In the genomic region with DNA sequence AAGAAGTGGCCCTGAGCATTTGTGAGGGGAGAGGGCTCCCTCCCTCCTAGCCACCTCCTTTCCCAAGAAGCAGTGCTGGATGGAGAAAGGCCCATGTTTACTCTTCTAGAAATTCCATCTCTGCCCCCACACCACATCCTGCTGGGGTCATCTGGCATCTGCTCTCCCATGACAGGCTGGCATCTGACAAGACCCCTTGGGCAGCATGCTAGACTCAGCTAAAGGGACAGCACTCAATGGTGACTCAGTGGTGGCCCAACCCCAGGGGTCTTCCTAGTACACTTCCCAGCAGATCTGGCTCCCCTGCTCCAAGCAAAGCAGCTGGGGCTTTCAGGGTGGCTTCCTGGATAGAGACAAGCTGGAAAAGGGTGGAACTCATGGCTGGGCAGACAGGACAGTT, we compare ENCODE assay signal across 17 cellular contexts. TPM values are rescaled to one million over a fixed set of nuclear protein-coding genes. Genes with fewer than 3 reads are reported as not detected.
DNase-seq lines count a peak whose midpoint lies in the region; ATAC-seq, FAIRE-seq and TF ChIP-seq lines count a peak whose summit lies in the region.
"Had no signal": no experiment of that assay in that cellular context is flagged by ENCODE, and none has a peak within 500 bp of the region (broad histone marks: within the 10 kb centered on the region; RNA-seq: fewer than 3 reads in every experiment).

No MANE protein-coding gene starts in this region.

- CTCF ChIA-PET in A549 (lab: Yijun Ruan, JAX), result interaction anchor here (1.2 to 5.5 kb wide), 5 partner anchors 9 to 183 kb away, joined by 3 to 30 read pairs (median 4); no protein-coding TSS in a partner anchor

- DNase-seq in A549 (ENCODE audit: low read depth in 1 of 2, low spot score in 1 of 2) (no peak), HT1080 (ENCODE audit: low read depth) (peak; percentile 40), choroid plexus epithelial cell (ENCODE audit: low read depth) (peak; percentile 25), progenitor cell of endocrine pancreas (ENCODE audit: low spot score, unreplicated experiment) (no peak), glutamatergic neuron (no peak), HPDE6-E6E7 (ENCODE audit: extremely low spot score) (no peak), mesenteric fat pad (ENCODE audit: low spot score) (no peak)
- DNase-seq: 8988T; ACHN; CD4-positive, CD25-positive, alpha-beta regulatory T cell; DMS53; GM23248 had no signal

- H3K4me1 ChIP-seq in A549, result no peaks in the 10 kb centered on the region
- H3K4me1 ChIP-seq: BLaER1 treated with 17β-estradiol and CSF1 and Interleukin-3, amounts not matched to agents 10 nM and 100 nM had no signal

- TF ChIP-seq POLR2A in A549 (IDR thresholded peaks at IDR 0.05; ENCODE audit: low read length), result no peak

- no peak for TF ChIP-seq EP300 in A549 (IDR thresholded peaks at IDR 0.05)

- TF ChIP-seq RAD21 in A549 (conservative IDR thresholded peaks at IDR 0.05 in 1 of 2, IDR thresholded peaks at IDR 0.05 in 1 of 2), result no peak

- no peaks in the 10 kb centered on the region for H3K27me3 Mint-ChIP-seq in progenitor cell of endocrine pancreas
- H3K27me3 Mint-ChIP-seq in glutamatergic neuron (ENCODE audit: unreplicated experiment), result peaks cover 6% of the 10 kb centered on the region
- H3K27me3 Mint-ChIP-seq: CD4-positive, CD25-positive, alpha-beta regulatory T cell had no signal

- H3K9me3 ChIP-seq in A549, result no peaks in the 10 kb centered on the region
- H3K9me3 ChIP-seq: BLaER1 treated with 17β-estradiol and CSF1 and Interleukin-3, amounts not matched to agents 10 nM and 100 nM had no signal

- TF ChIP-seq CTCF in A549 (IDR thresholded peaks at IDR 0.05) (no peak), choroid plexus epithelial cell (conservative IDR thresholded peaks at IDR 0.05; ENCODE audit: low read depth, low read length) (no peak), progenitor cell of endocrine pancreas (IDR thresholded peaks at IDR 0.05; ENCODE audit: unreplicated experiment) (no peak), glutamatergic neuron (IDR thresholded peaks at IDR 0.05; ENCODE audit: partially characterized antibody, unreplicated experiment) (no peak)

- H3K4me1 Mint-ChIP-seq in progenitor cell of endocrine pancreas (ENCODE audit: low read depth), result no peaks in the 10 kb centered on the region
- H3K4me1 Mint-ChIP-seq in glutamatergic neuron (ENCODE audit: low read depth, unreplicated experiment), result no peaks in the 10 kb centered on the region
- H3K4me1 Mint-ChIP-seq: CD4-positive, CD25-positive, alpha-beta regulatory T cell had no signal

- H3K4me3 ChIP-seq in A549 (no peak overlapping the region), choroid plexus epithelial cell (ENCODE audit: low read depth, low read length) (no peak overlapping the region)
- H3K4me3 ChIP-seq: BLaER1 treated with 17β-estradiol and CSF1 and Interleukin-3, amounts not matched to agents 10 nM and 100 nM; GM12878; GM23248 had no signal

- H3K27ac Mint-ChIP-seq in progenitor cell of endocrine pancreas (peak overlapping the region; percentile 24), glutamatergic neuron (ENCODE audit: unreplicated experiment) (no peak overlapping the region)
- H3K27ac Mint-ChIP-seq: CD4-positive, CD25-positive, alpha-beta regulatory T cell had no signal

- peaks cover 14% of the 10 kb centered on the region for H3K36me3 Mint-ChIP-seq in progenitor cell of endocrine pancreas (ENCODE audit: insufficient read depth)
- peaks cover 4% of the 10 kb centered on the region for H3K36me3 Mint-ChIP-seq in glutamatergic neuron (ENCODE audit: unreplicated experiment)

- POLR2A ChIA-PET in A549 (lab: Yijun Ruan, JAX), result no interaction called here

- H3K27ac ChIP-seq in A549, result no peak overlapping the region
- H3K27ac ChIP-seq: BLaER1 treated with 17β-estradiol and CSF1 and Interleukin-3, amounts not matched to agents 10 nM and 100 nM; GM23248; HL-60 had no signal

- H3K4me3 Mint-ChIP-seq in progenitor cell of endocrine pancreas (ENCODE audit: low read depth), result no peak overlapping the region
- H3K4me3 Mint-ChIP-seq in glutamatergic neuron (ENCODE audit: unreplicated experiment), result no peak overlapping the region
- H3K4me3 Mint-ChIP-seq: CD4-positive, CD25-positive, alpha-beta regulatory T cell had no signal

- no peak for FAIRE-seq in A549 (lab: Jason Lieb, UNC)
- FAIRE-seq: GM12878, GM18507, H54 had no signal

- no peak overlapping the region for H3K4me2 ChIP-seq in A549
- H3K4me2 ChIP-seq: BLaER1 treated with 17β-estradiol and CSF1 and Interleukin-3, amounts not matched to agents 10 nM and 100 nM had no signal

- ATAC-seq in A549, result peak; percentile 15 to 16; a peak in 2 of 6 replicates
- ATAC-seq: GM12878 had no signal

- H3K9me3 Mint-ChIP-seq in progenitor cell of endocrine pancreas (ENCODE audit: low read depth) (no peaks in the 10 kb centered on the region), glutamatergic neuron (ENCODE audit: unreplicated experiment) (peaks cover 5% of the 10 kb centered on the region)
- H3K9me3 Mint-ChIP-seq: CD4-positive, CD25-positive, alpha-beta regulatory T cell had no signal

TF ChIP-seq in A549, 52 proteins besides CTCF, POLR2A, EP300 and RAD21:
- TF ChIP-seq EHF (CRISPR knock-in tag; IDR thresholded peaks at IDR 0.05), result no peak
- no peak for TF ChIP-seq RFX5 (IDR thresholded peaks at IDR 0.05)
- TF ChIP-seq CEBPB (IDR thresholded peaks at IDR 0.05), result no peak
- TF ChIP-seq RARB (CRISPR knock-in tag; IDR thresholded peaks at IDR 0.05), result no peak
- no peak for TF ChIP-seq ZFP36 (IDR thresholded peaks at IDR 0.05; ENCODE audit: borderline replicate concordance, partially characterized antibody)
- no peak for TF ChIP-seq JUNB (IDR thresholded peaks at IDR 0.05)
- no peak for TF ChIP-seq JUN (IDR thresholded peaks at IDR 0.05)
- TF ChIP-seq SMC3 (IDR thresholded peaks at IDR 0.05), result no peak
- TF ChIP-seq HEYL (CRISPR knock-in tag; IDR thresholded peaks at IDR 0.05), result no peak
- TF ChIP-seq PHF8 (IDR thresholded peaks at IDR 0.05; ENCODE audit: borderline replicate concordance, low read depth), result no peak
- no peak for TF ChIP-seq ZSCAN20 (CRISPR knock-in tag; IDR thresholded peaks at IDR 0.05)
- TF ChIP-seq RCOR1 (IDR thresholded peaks at IDR 0.05; ENCODE audit: low read depth, low read length), result no peak
- TF ChIP-seq, protein P1, sequence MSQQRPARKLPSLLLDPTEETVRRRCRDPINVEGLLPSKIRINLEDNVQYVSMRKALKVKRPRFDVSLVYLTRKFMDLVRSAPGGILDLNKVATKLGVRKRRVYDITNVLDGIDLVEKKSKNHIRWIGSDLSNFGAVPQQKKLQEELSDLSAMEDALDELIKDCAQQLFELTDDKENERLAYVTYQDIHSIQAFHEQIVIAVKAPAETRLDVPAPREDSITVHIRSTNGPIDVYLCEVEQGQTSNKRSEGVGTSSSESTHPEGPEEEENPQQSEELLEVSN (IDR thresholded peaks at IDR 0.05; ENCODE audit: borderline replicate concordance, low read depth), result no peak
- no peak for TF ChIP-seq POLR2AphosphoS2 (conservative IDR thresholded peaks at IDR 0.05; ENCODE audit: low read length)
- no peak for TF ChIP-seq KDM5A (IDR thresholded peaks at IDR 0.05)
- no peak for TF ChIP-seq KDM1A (IDR thresholded peaks at IDR 0.05; ENCODE audit: low read depth)
- TF ChIP-seq HOXB13 (CRISPR knock-in tag; IDR thresholded peaks at IDR 0.05; ENCODE audit: low read depth), result no peak

RNA-seq across cellular contexts. Expression of a gene that starts 14.4 kb away (rescaled TPM):
- polyA plus RNA-seq in A549 (2011; rRNA removed) (8.4 and 9.9 TPM in 2 replicates), A549 (2017; fragmentation: RNase III; extraction: RNeasy Plus Mini Kit Qiagen cat#74134 plus additional on column Dnase treatment) (16.0 to 19.9 TPM (median 18.2 TPM) in 3 replicates)
- 9.7 and 12.8 TPM in 2 replicates for polyA plus RNA-seq in A549 (2012; cell fraction: cytosol; rRNA removed)
- polyA plus RNA-seq in A549 (2012; cell fraction: nucleus; rRNA removed), result 26.1 and 32.5 TPM in 2 replicates
- polyA minus RNA-seq in A549 (2011; rRNA and poly(A)+ RNA removed), result 24.6 and 25.0 TPM in 2 replicates
- 8.0 and 10.8 TPM in 2 replicates for total RNA-seq in HT1080 (2014; rRNA removed; shearing (Covaris generic))
- 5.9 and 7.6 TPM in 2 replicates for polyA plus RNA-seq in HT1080 (2015; cell fraction: cytosol; rRNA removed)
- polyA plus RNA-seq in HT1080 (2015; cell fraction: nucleus; rRNA removed), result 20.2 and 21.1 TPM in 2 replicates
- total RNA-seq in progenitor cell of endocrine pancreas (43.4 and 43.7 TPM in 2 replicates), glutamatergic neuron (ENCODE audit: unreplicated experiment) (52.9 TPM), mesenteric fat pad (21.6 TPM)

RNA-seq across cellular contexts. Expression of a gene that starts 40.6 kb away (rescaled TPM):
- 226 and 324 TPM in 2 replicates for polyA plus RNA-seq in A549 (2011; rRNA removed)
- 103 and 138 TPM in 2 replicates for polyA plus RNA-seq in A549 (2012; cell fraction: cytosol; rRNA removed)
- polyA plus RNA-seq in A549 (2012; cell fraction: nucleus; rRNA removed), result 118 and 168 TPM in 2 replicates
- 116 to 128 TPM (median 119 TPM) in 3 replicates for polyA plus RNA-seq in A549 (2017; fragmentation: RNase III; extraction: RNeasy Plus Mini Kit Qiagen cat#74134 plus additional on column Dnase treatment)
- 1,132 and 1,276 TPM in 2 replicates for polyA minus RNA-seq in A549 (2011; rRNA and poly(A)+ RNA removed)
- total RNA-seq in HT1080 (2014; rRNA removed; shearing (Covaris generic)), result 136 and 153 TPM in 2 replicates
- 100 and 107 TPM in 2 replicates for polyA plus RNA-seq in HT1080 (2015; cell fraction: cytosol; rRNA removed)
- 138 and 139 TPM in 2 replicates for polyA plus RNA-seq in HT1080 (2015; cell fraction: nucleus; rRNA removed)
- 233 and 235 TPM in 2 replicates for total RNA-seq in progenitor cell of endocrine pancreas
- 165 TPM for total RNA-seq in glutamatergic neuron (ENCODE audit: unreplicated experiment)
- total RNA-seq in mesenteric fat pad, result 129 TPM

Comparison
In these comparisons a context has a peak if more than half of its experiments do, and no peak if none do; other contexts are left out.
1. DNase-seq: peak in HT1080 (single experiment) and choroid plexus epithelial cell (single experiment); none in A549 (0 of 2), progenitor cell of endocrine pancreas (single experiment), glutamatergic neuron (single experiment), HPDE6-E6E7 (single experiment) and mesenteric fat pad (single experiment).